Comparison of ENCODE assay signal across 10 cellular contexts in genomic region chr4:7973545-7973981, GRCh38. TPM values are rescaled to one million over a fixed set of nuclear protein-coding genes. Genes with fewer than 3 reads are reported as not detected.
A peak's percentile ranks its signal among the peaks of the same experiment; 100 is the strongest.
DNase-seq lines count a peak whose midpoint lies in the region; ATAC-seq and TF ChIP-seq lines count a peak whose summit lies in the region.
"Had no signal": no experiment of that assay in that cellular context is flagged by ENCODE, and none has a peak within 500 bp of the region (broad histone marks: within the 10 kb centered on the region; RNA-seq: fewer than 3 reads in every experiment).

No MANE protein-coding gene starts in this region.

- H3K36me3 Mint-ChIP-seq in progenitor cell of endocrine pancreas (ENCODE audit: insufficient read depth), result no peaks in the 10 kb centered on the region

- H3K9me3 Mint-ChIP-seq in progenitor cell of endocrine pancreas (ENCODE audit: low read depth), result no peaks in the 10 kb centered on the region

- H3K4me3 Mint-ChIP-seq in progenitor cell of endocrine pancreas (ENCODE audit: low read depth), result no peak overlapping the region

- TF ChIP-seq CTCF in RWPE1 (conservative IDR thresholded peaks at IDR 0.05; ENCODE audit: low read depth) (no peak), epithelial cell of proximal tubule (conservative IDR thresholded peaks at IDR 0.05; ENCODE audit: low read depth, low read length) (no peak), progenitor cell of endocrine pancreas (IDR thresholded peaks at IDR 0.05; ENCODE audit: unreplicated experiment) (no peak)

- POLR2A ChIA-PET in RWPE1 (lab: Yijun Ruan, JAX; ENCODE audit: low non-redundant PET), result interaction anchor here (0.6 kb wide), 1 partner anchor 17 kb away, joined by 3 read pairs; no protein-coding TSS in a partner anchor

- no peaks in the 10 kb centered on the region for H3K27me3 ChIP-seq in effector memory CD4-positive, alpha-beta T cell (replicated peaks; ENCODE audit: control insufficient read depth, insufficient read depth, low read length, poor library complexity, severe bottlenecking)

- H3K27me3 Mint-ChIP-seq in progenitor cell of endocrine pancreas, result no peaks in the 10 kb centered on the region

- H3K27ac Mint-ChIP-seq in progenitor cell of endocrine pancreas, result peak overlapping the region; percentile 62

- H3K4me1 ChIP-seq in effector memory CD4-positive, alpha-beta T cell (ENCODE audit: control insufficient read depth, insufficient read depth, low read length, poor library complexity, severe bottlenecking), result peaks cover 33% of the 10 kb centered on the region

- H3K9me3 ChIP-seq in effector memory CD4-positive, alpha-beta T cell (ENCODE audit: control insufficient read depth, low read length), result no peaks in the 10 kb centered on the region

- ATAC-seq in GM19328 (IDR thresholded peaks at IDR 0.05; ENCODE audit: unreplicated experiment), result no peak
- no peak for ATAC-seq in GM21723 (IDR thresholded peaks at IDR 0.05; ENCODE audit: unreplicated experiment)

- DNase-seq in EL (peak; percentile 75), RWPE1 (ENCODE audit: low spot score) (peak; percentile 51), epithelial cell of proximal tubule (ENCODE audit: low read depth) (peak; percentile 46), progenitor cell of endocrine pancreas (ENCODE audit: low spot score, unreplicated experiment) (no peak), HCEC 1CT (no peak)
- no peak for DNase-seq in effector memory CD4-positive, alpha-beta T cell
- DNase-seq: activated CD4-positive, CD25-positive, alpha-beta regulatory T cell; GF-D8 had no signal

- H3K36me3 ChIP-seq in effector memory CD4-positive, alpha-beta T cell (ENCODE audit: control insufficient read depth, insufficient read depth, low read length), result no peaks in the 10 kb centered on the region

- H3K27ac ChIP-seq in RWPE1, result peak overlapping the region; percentile 80
- H3K27ac ChIP-seq in effector memory CD4-positive, alpha-beta T cell (ENCODE audit: insufficient read depth, low read length, poor library complexity, severe bottlenecking), result no peak overlapping the region

- CTCF ChIA-PET in RWPE1 (lab: Yijun Ruan, JAX), result no interaction called here

- peaks cover 30% of the 10 kb centered on the region for H3K4me1 Mint-ChIP-seq in progenitor cell of endocrine pancreas (ENCODE audit: low read depth)

- H3K4me3 ChIP-seq in epithelial cell of proximal tubule (ENCODE audit: low read depth, low read length), result no peak overlapping the region
- no peak overlapping the region for H3K4me3 ChIP-seq in effector memory CD4-positive, alpha-beta T cell (ENCODE audit: insufficient read depth, low read depth, low read length, poor library complexity, severe bottlenecking)

RNA-seq across cellular contexts. Expression of gene AFAP1, which starts 33.9 kb away (rescaled TPM):
- total RNA-seq in epithelial cell of proximal tubule (24.3 and 26.2 TPM in 2 replicates), progenitor cell of endocrine pancreas (31.9 and 32.9 TPM in 2 replicates)

Comparison
In these comparisons a context has a peak if more than half of its experiments do, and no peak if none do; other contexts are left out.
1. DNase-seq: peak in EL (single experiment), RWPE1 (single experiment) and epithelial cell of proximal tubule (single experiment); none in progenitor cell of endocrine pancreas (single experiment), effector memory CD4-positive, alpha-beta T cell (0 of 3) and HCEC 1CT (single experiment).